ENCODE assay signal across 10 cellular contexts in the genomic region with DNA sequence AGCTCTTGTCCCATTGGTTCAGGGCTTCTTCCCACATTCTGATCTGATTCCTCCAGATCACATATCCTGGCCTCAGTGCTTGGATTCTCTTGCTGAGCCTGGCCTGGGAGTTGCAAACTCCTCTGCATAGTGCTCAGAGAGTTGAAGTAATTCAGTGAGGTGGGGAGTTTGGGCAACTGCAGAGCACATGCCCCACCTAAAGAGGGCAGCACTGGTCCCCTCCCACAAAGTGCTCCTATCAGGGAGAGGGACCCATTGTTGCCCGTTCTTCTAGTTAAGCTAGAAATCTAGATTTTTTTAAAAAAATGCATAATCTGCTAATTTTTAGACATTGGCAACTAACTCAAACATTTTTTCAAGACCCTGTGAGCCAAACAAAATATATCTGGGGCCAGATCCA. TPM values are rescaled to one million over a fixed set of nuclear protein-coding genes. Genes with fewer than 3 reads are reported as not detected.
DNase-seq lines count a peak whose midpoint lies in the region; ATAC-seq and TF ChIP-seq lines count a peak whose summit lies in the region.
"Had no signal": no experiment of that assay in that cellular context is flagged by ENCODE, and none has a peak within 500 bp of the region (broad histone marks: within the 10 kb centered on the region; RNA-seq: fewer than 3 reads in every experiment).

No MANE protein-coding gene starts in this region.

- peak; percentile 49 for ATAC-seq in GM18519 (IDR thresholded peaks at IDR 0.05; ENCODE audit: low FRiP score, unreplicated experiment)
- ATAC-seq in WTC11 = peak; percentile 82
- ATAC-seq in left lung = peak; percentile 86
- no peak for ATAC-seq in left ventricle myocardium superior

- H3K4me1 ChIP-seq in left lung = no peaks in the 10 kb centered on the region

- H3K4me3 Mint-ChIP-seq in CD14-positive monocyte = no peak overlapping the region
- no peak overlapping the region for H3K4me3 Mint-ChIP-seq in WTC11

- no peaks in the 10 kb centered on the region for H3K36me3 ChIP-seq in left lung

- peak; percentile 73 for TF ChIP-seq CTCF in CD14-positive monocyte (IDR thresholded peaks at IDR 0.05)
- peak; percentile 67 for TF ChIP-seq CTCF in WTC11 (IDR thresholded peaks at IDR 0.05)
- peak; percentile 23 to 25 for TF ChIP-seq CTCF in left lung (IDR thresholded peaks at IDR 0.05)

- no peak for DNase-seq in CD14-positive monocyte (ENCODE audit: low spot score)
- peak; percentile 58 for DNase-seq in WTC11 (ENCODE audit: low spot score)
- no peak for DNase-seq in left lung
- no peak for DNase-seq in NCI-H2081 treated with DMSO at 0.1 percent for 48 hours (lab: John Stamatoyannopoulos, UW)
- DNase-seq in cerebellar nuclear complex (lab: John Stamatoyannopoulos, UW) = no peak
- no peak for DNase-seq in left ventricle myocardium superior
- no peak for DNase-seq in amygdala (lab: John Stamatoyannopoulos, UW)
- DNase-seq: anterior cingulate cortex had no signal

- intact Hi-C loops in CD14-positive monocyte (cut with micrococcal nuclease) = no loop called here
- intact Hi-C loops in left lung (cut with DNase I) = no loop called here
- intact Hi-C loops in left ventricle myocardium superior (cut with micrococcal nuclease) = no loop called here

- no peak overlapping the region for H3K4me3 ChIP-seq in left lung
- H3K4me3 ChIP-seq: lung had no signal

- H3K27ac Mint-ChIP-seq in CD14-positive monocyte = peak overlapping the region in 1 of 7 donors; percentile 45
- H3K27ac Mint-ChIP-seq in WTC11 = no peak overlapping the region

- no peaks in the 10 kb centered on the region for H3K9me3 ChIP-seq in left lung

- H3K36me3 Mint-ChIP-seq in CD14-positive monocyte = peaks cover 22 to 54% of the 10 kb centered on the region in 2 donors
- no peaks in the 10 kb centered on the region for H3K36me3 Mint-ChIP-seq in WTC11

- no peaks in the 10 kb centered on the region for H3K27me3 ChIP-seq in left lung

- CTCF ChIA-PET in WTC11 (lab: Charles Lee) = interaction anchor here (0.7 to 1.7 kb wide), 16 partner anchors 8 to 283 kb away, joined by 3 to 14 read pairs (median 3); a partner anchor contains a TSS

- H3K27me3 Mint-ChIP-seq in CD14-positive monocyte (ENCODE audit: low read depth in 3 of 3) (peaks cover 0 to 2% (median 0%) of the 10 kb centered on the region in 3 donors), WTC11 (ENCODE audit: low read depth) (no peaks in the 10 kb centered on the region)

- peaks cover 0 to 2% (median 0%) of the 10 kb centered on the region in 7 donors for H3K9me3 Mint-ChIP-seq in CD14-positive monocyte
- H3K9me3 Mint-ChIP-seq in WTC11 = peaks cover 4% of the 10 kb centered on the region; the same call in 1 of the 2 replicates

- H3K27ac ChIP-seq in left lung = no peak overlapping the region

- peaks cover 32% of the 10 kb centered on the region for H3K4me1 Mint-ChIP-seq in CD14-positive monocyte
- H3K4me1 Mint-ChIP-seq in WTC11 = peaks cover 24% of the 10 kb centered on the region

- POLR2A ChIA-PET in WTC11 (lab: Charles Lee) = no interaction called here

TF ChIP-seq in WTC11, 78 proteins besides CTCF, POLR2A, EP300 and RAD21:
- TF ChIP-seq SP1 (CRISPR knock-in tag; conservative IDR thresholded peaks at IDR 0.05) = no peak
- no peak for TF ChIP-seq RELA (CRISPR knock-in tag; IDR thresholded peaks at IDR 0.05; ENCODE audit: borderline replicate concordance)
- no peak for TF ChIP-seq TP53 (CRISPR knock-in tag; IDR thresholded peaks at IDR 0.05)
- TF ChIP-seq, protein P1, sequence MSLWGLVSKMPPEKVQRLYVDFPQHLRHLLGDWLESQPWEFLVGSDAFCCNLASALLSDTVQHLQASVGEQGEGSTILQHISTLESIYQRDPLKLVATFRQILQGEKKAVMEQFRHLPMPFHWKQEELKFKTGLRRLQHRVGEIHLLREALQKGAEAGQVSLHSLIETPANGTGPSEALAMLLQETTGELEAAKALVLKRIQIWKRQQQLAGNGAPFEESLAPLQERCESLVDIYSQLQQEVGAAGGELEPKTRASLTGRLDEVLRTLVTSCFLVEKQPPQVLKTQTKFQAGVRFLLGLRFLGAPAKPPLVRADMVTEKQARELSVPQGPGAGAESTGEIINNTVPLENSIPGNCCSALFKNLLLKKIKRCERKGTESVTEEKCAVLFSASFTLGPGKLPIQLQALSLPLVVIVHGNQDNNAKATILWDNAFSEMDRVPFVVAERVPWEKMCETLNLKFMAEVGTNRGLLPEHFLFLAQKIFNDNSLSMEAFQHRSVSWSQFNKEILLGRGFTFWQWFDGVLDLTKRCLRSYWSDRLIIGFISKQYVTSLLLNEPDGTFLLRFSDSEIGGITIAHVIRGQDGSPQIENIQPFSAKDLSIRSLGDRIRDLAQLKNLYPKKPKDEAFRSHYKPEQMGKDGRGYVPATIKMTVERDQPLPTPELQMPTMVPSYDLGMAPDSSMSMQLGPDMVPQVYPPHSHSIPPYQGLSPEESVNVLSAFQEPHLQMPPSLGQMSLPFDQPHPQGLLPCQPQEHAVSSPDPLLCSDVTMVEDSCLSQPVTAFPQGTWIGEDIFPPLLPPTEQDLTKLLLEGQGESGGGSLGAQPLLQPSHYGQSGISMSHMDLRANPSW (CRISPR knock-in tag; conservative IDR thresholded peaks at IDR 0.05; ENCODE audit: low read depth) = no peak

RNA-seq across cellular contexts. Expression of a gene that starts 45.1 kb away (rescaled TPM):
- polyA plus RNA-seq in CD14-positive monocyte = 10 to 100 TPM; 26.6 to 44.8 TPM
- total RNA-seq in WTC11 (2021) = 5.0 to 6.6 TPM (median 5.9 TPM) in 3 replicates
- total RNA-seq in left lung = 1 to 10 TPM; 5.5 to 8.9 TPM
- 32.2 TPM for total RNA-seq in left ventricle myocardium superior
